ENCODE assay signal across 15 cellular contexts in genomic region chr17:66654341-66654740, GRCh38.
DNase-seq lines count a peak whose midpoint lies in the region; ATAC-seq and TF ChIP-seq lines count a peak whose summit lies in the region.
"Had no signal": no experiment of that assay in that cellular context is flagged by ENCODE, and none has a peak within 500 bp of the region (broad histone marks: within the 10 kb centered on the region; RNA-seq: fewer than 3 reads in every experiment).

No MANE protein-coding gene starts in this region.

- H3K27me3 ChIP-seq in left ventricle myocardium inferior (ENCODE audit: low read depth) (no peaks in the 10 kb centered on the region), suprapubic skin (no peaks in the 10 kb centered on the region)

- TF ChIP-seq POLR2A in suprapubic skin (IDR thresholded peaks at IDR 0.05): no peak

- H3K27ac ChIP-seq in left ventricle myocardium inferior (replicated peaks) (no peak overlapping the region), suprapubic skin (peak overlapping the region; percentile 58)
- H3K27ac ChIP-seq: PC-9 had no signal

- no peak overlapping the region for H3K4me3 Mint-ChIP-seq in chondrocyte (ENCODE audit: unreplicated experiment)
- H3K4me3 Mint-ChIP-seq: T-cell had no signal

- no peak for TF ChIP-seq EP300 in suprapubic skin (IDR thresholded peaks at IDR 0.05)

- intact Hi-C loops in Right ventricle myocardium superior (cut with DNase I) (no loop called here), left ventricle myocardium inferior (cut with micrococcal nuclease) (no loop called here)

- TF ChIP-seq CTCF in left ventricle myocardium inferior (IDR thresholded peaks at IDR 0.05; ENCODE audit: borderline replicate concordance) (no peak), chondrocyte (IDR thresholded peaks at IDR 0.05) (no peak), suprapubic skin (IDR thresholded peaks at IDR 0.05) (no peak)

- peak overlapping the region; percentile 47 for H3K27ac Mint-ChIP-seq in chondrocyte (ENCODE audit: unreplicated experiment)

- peak; percentile 29 for ATAC-seq in Right ventricle myocardium superior (ENCODE audit: poor library complexity)
- no peak for ATAC-seq in GM18502 (IDR thresholded peaks at IDR 0.05; ENCODE audit: poor library complexity, unreplicated experiment)
- no peak for ATAC-seq in left lobe of liver
- no peak for ATAC-seq in GM19397 (IDR thresholded peaks at IDR 0.05; ENCODE audit: unreplicated experiment)
- ATAC-seq: activated T-cell treated with anti-CD3 and anti-CD28 coated beads, Interleukin-2, amount 50 U/mL, for 4 hours; T-cell had no signal

- H3K4me1 ChIP-seq in left ventricle myocardium inferior (no peaks in the 10 kb centered on the region), suprapubic skin (peaks cover 18% of the 10 kb centered on the region)

- no peaks in the 10 kb centered on the region for H3K9me3 Mint-ChIP-seq in chondrocyte (ENCODE audit: low read depth)
- H3K9me3 Mint-ChIP-seq: activated T-cell treated with anti-CD3 and anti-CD28 coated beads, Interleukin-2, amount 50 U/mL, for 4 hours had no signal

- DNase-seq in Right ventricle myocardium superior (no peak), left ventricle myocardium inferior (no peak), chondrocyte (ENCODE audit: low spot score) (no peak), iris pigment epithelial cell (ENCODE audit: low read depth) (peak; percentile 69), suprapubic skin (ENCODE audit: low spot score in 2 of 2) (no peak), left lobe of liver (ENCODE audit: low spot score) (no peak)
- DNase-seq: ACHN; activated CD4-positive, CD25-positive, alpha-beta regulatory T cell treated with anti-CD3 and anti-CD28 coated beads, Interleukin-2, amount 50 U/mL, for 72 hours; activated T-cell treated with anti-CD3 and anti-CD28 coated beads, Interleukin-2, amount 50 U/mL, for 4 hours; NCI-H1436; PC-9; T-cell; trophoblast cell had no signal

- H3K27me3 Mint-ChIP-seq in chondrocyte (ENCODE audit: low read depth): no peaks in the 10 kb centered on the region
- H3K27me3 Mint-ChIP-seq: T-cell had no signal

- H3K4me1 Mint-ChIP-seq in chondrocyte (ENCODE audit: low read depth): peaks cover 44% of the 10 kb centered on the region

- H3K4me3 ChIP-seq in left ventricle myocardium inferior (no peak overlapping the region), suprapubic skin (no peak overlapping the region)
- H3K4me3 ChIP-seq: PC-9 had no signal

- H3K9me3 ChIP-seq in left ventricle myocardium inferior (replicated peaks) (no peaks in the 10 kb centered on the region), suprapubic skin (no peaks in the 10 kb centered on the region)

- 53% methylated on average over 5 of the region's 5 CpGs for WGBS in suprapubic skin

- H3K36me3 Mint-ChIP-seq in chondrocyte (ENCODE audit: low read depth): peaks cover 15% of the 10 kb centered on the region

- no peaks in the 10 kb centered on the region for H3K36me3 ChIP-seq in left ventricle myocardium inferior
- H3K36me3 ChIP-seq in suprapubic skin: no peaks in the 10 kb centered on the region
